In the genomic region with DNA sequence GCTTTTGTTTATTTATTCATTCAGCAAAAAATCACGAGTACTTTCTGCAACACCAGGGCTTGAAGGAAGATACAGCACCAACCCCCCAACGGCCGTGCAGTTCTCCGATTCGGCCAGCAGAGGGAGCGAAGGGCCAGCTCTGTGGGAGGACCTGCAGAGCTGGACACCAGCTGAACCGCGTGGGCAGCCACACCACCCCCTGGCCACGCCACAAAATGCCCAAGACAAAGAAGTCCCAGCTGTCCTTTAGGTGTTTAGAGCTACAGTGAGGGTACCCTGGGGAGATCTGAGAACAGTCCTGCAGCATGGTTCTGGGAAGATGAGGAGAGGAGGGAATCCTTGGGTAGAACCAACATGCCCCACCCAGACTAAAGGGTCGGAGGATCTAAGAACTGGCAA, we compare ENCODE assay signal across 8 cellular contexts.
DNase-seq lines count a peak whose midpoint lies in the region; ATAC-seq and TF ChIP-seq lines count a peak whose summit lies in the region.

No MANE protein-coding gene starts in this region.

- peak; percentile 87 for ATAC-seq in GM18511 (IDR thresholded peaks at IDR 0.05; ENCODE audit: unreplicated experiment)
- ATAC-seq in HG03442 (IDR thresholded peaks at IDR 0.05; ENCODE audit: unreplicated experiment), result peak; percentile 81
- ATAC-seq in esophagus mucosa, result peak; percentile 79
- peak; percentile 67 to 81 for ATAC-seq in natural killer cell treated with Interleukin-12 subunit alpha and Interleukin-12 subunit beta and Interleukin-15 and Interleukin-18, amount 100 ng/mL, for 72 hours
- peak; percentile 67 for ATAC-seq in stimulated activated memory B cell treated with anti-CD40 and anti-IgM and Interleukin-4, amounts not matched to agents 10 μg/mL and 1 μg/mL and 100 μg/mL, for 72 hours

- H3K36me3 ChIP-seq in OCI-LY3 (replicated peaks; ENCODE audit: low read depth, low read length), result no peaks in the 10 kb centered on the region

- H3K4me1 ChIP-seq in OCI-LY3 (ENCODE audit: low read length), result no peaks in the 10 kb centered on the region

- H3K27me3 ChIP-seq in AG04450 (ENCODE audit: control insufficient read depth, insufficient read depth, low read length) (no peaks in the 10 kb centered on the region), OCI-LY3 (ENCODE audit: low read depth, low read length) (no peaks in the 10 kb centered on the region)

- H3K4me3 Mint-ChIP-seq in natural killer cell treated with Interleukin-12 subunit alpha and Interleukin-12 subunit beta and Interleukin-15 and Interleukin-18, amount 100 ng/mL, for 72 hours, result no peak overlapping the region
- H3K4me3 Mint-ChIP-seq in stimulated activated memory B cell treated with anti-CD40 and anti-IgM and Interleukin-4, amounts not matched to agents 10 μg/mL and 1 μg/mL and 100 μg/mL, for 72 hours, result no peak overlapping the region

- POLR2A ChIA-PET in AG04450 (lab: Yijun Ruan, JAX), result no interaction called here

- H3K27ac Mint-ChIP-seq in natural killer cell treated with Interleukin-12 subunit alpha and Interleukin-12 subunit beta and Interleukin-15 and Interleukin-18, amount 100 ng/mL, for 72 hours, result no peak overlapping the region
- H3K27ac Mint-ChIP-seq in stimulated activated memory B cell treated with anti-CD40 and anti-IgM and Interleukin-4, amounts not matched to agents 10 μg/mL and 1 μg/mL and 100 μg/mL, for 72 hours, result no peak overlapping the region

- H3K4me2 ChIP-seq in OCI-LY3 (ENCODE audit: low read length), result peak overlapping the region; percentile 27; the same call in 1 of the 2 replicates

- no peak overlapping the region for H3K27ac ChIP-seq in AG04450 (ENCODE audit: low read depth, low read length)
- no peak overlapping the region for H3K27ac ChIP-seq in OCI-LY3 (ENCODE audit: low read length)

- TF ChIP-seq CTCF in AG04450 (IDR thresholded peaks at IDR 0.05; ENCODE audit: low read depth, low read length) (peak; percentile 99), OCI-LY3 (IDR thresholded peaks at IDR 0.05; ENCODE audit: low read depth, low read length) (peak; percentile 93)

- CTCF ChIA-PET in AG04450 (lab: Charles Lee), result interaction anchor here (0.6 to 5.1 kb wide), 49 partner anchors 8 to 717 kb away, joined by 3 to 48 read pairs (median 4); partner anchors contain the start of genes PGM2 and RELL1

- peak; percentile 26 for DNase-seq in AG04450 (ENCODE audit: low read depth, low spot score)
- peak; percentile 81 for DNase-seq in activated T-cell treated with anti-CD3 and anti-CD28 coated beads, Interleukin-2, amount 50 U/mL, for 1 hour
- DNase-seq in natural killer cell treated with Interleukin-12 subunit alpha and Interleukin-12 subunit beta and Interleukin-15 and Interleukin-18, amount 100 ng/mL, for 72 hours (ENCODE audit: low spot score), result peak; percentile 78

- H3K9me3 ChIP-seq in AG04450 (ENCODE audit: control insufficient read depth, insufficient read depth, low read length) (no peaks in the 10 kb centered on the region), OCI-LY3 (ENCODE audit: insufficient read depth, low read length) (no peaks in the 10 kb centered on the region)

- H4K20me1 ChIP-seq in OCI-LY3 (ENCODE audit: insufficient read depth, low read length), result no peaks in the 10 kb centered on the region

- no peaks in the 10 kb centered on the region for H3K36me3 Mint-ChIP-seq in natural killer cell treated with Interleukin-12 subunit alpha and Interleukin-12 subunit beta and Interleukin-15 and Interleukin-18, amount 100 ng/mL, for 72 hours
- H3K36me3 Mint-ChIP-seq in stimulated activated memory B cell treated with anti-CD40 and anti-IgM and Interleukin-4, amounts not matched to agents 10 μg/mL and 1 μg/mL and 100 μg/mL, for 72 hours, result no peaks in the 10 kb centered on the region

- H2AFZ ChIP-seq in OCI-LY3 (ENCODE audit: low read depth, low read length), result peak overlapping the region; percentile 39; the same call in 1 of the 2 replicates

- H3K9me3 Mint-ChIP-seq in natural killer cell treated with Interleukin-12 subunit alpha and Interleukin-12 subunit beta and Interleukin-15 and Interleukin-18, amount 100 ng/mL, for 72 hours, result no peaks in the 10 kb centered on the region
- no peaks in the 10 kb centered on the region for H3K9me3 Mint-ChIP-seq in stimulated activated memory B cell treated with anti-CD40 and anti-IgM and Interleukin-4, amounts not matched to agents 10 μg/mL and 1 μg/mL and 100 μg/mL, for 72 hours

- H3K4me1 Mint-ChIP-seq in natural killer cell treated with Interleukin-12 subunit alpha and Interleukin-12 subunit beta and Interleukin-15 and Interleukin-18, amount 100 ng/mL, for 72 hours (ENCODE audit: low read depth in 2 of 2), result peaks cover 3 to 6% of the 10 kb centered on the region in 2 donors
- H3K4me1 Mint-ChIP-seq in stimulated activated memory B cell treated with anti-CD40 and anti-IgM and Interleukin-4, amounts not matched to agents 10 μg/mL and 1 μg/mL and 100 μg/mL, for 72 hours, result peaks cover 6% of the 10 kb centered on the region

- H3K79me2 ChIP-seq in OCI-LY3 (ENCODE audit: low read length), result no peaks in the 10 kb centered on the region

- H3K9ac ChIP-seq in OCI-LY3 (ENCODE audit: low read length), result no peak overlapping the region

- H3K27me3 Mint-ChIP-seq in natural killer cell treated with Interleukin-12 subunit alpha and Interleukin-12 subunit beta and Interleukin-15 and Interleukin-18, amount 100 ng/mL, for 72 hours, result no peaks in the 10 kb centered on the region
- H3K27me3 Mint-ChIP-seq in stimulated activated memory B cell treated with anti-CD40 and anti-IgM and Interleukin-4, amounts not matched to agents 10 μg/mL and 1 μg/mL and 100 μg/mL, for 72 hours, result peaks cover 8% of the 10 kb centered on the region

- no peak overlapping the region for H3K4me3 ChIP-seq in AG04450 (ENCODE audit: low read depth, low read length)
- H3K4me3 ChIP-seq in OCI-LY3 (ENCODE audit: low read length), result no peak overlapping the region

Comparison
In these comparisons a context has a peak if more than half of its experiments do, and no peak if none do; other contexts are left out.
1. DNase-seq: peak in every context shown above with its lines; median percentile 81 in activated T-cell treated with anti-CD3 and anti-CD28 coated beads, Interleukin-2, amount 50 U/mL, for 1 hour; 78 in natural killer cell treated with Interleukin-12 subunit alpha and Interleukin-12 subunit beta and Interleukin-15 and Interleukin-18, amount 100 ng/mL, for 72 hours; 26 in AG04450.